In genomic region chr15:64634576-64635485, GRCh38 we compare ENCODE assay signal across 8 cellular contexts.
DNase-seq lines count a peak whose midpoint lies in the region; ATAC-seq and TF ChIP-seq lines count a peak whose summit lies in the region.

No MANE protein-coding gene starts in this region.

- no peaks in the 10 kb centered on the region for H3K36me3 ChIP-seq in GM06990 (ENCODE audit: control insufficient read depth, insufficient read depth, low read length)
- no peaks in the 10 kb centered on the region for H3K36me3 ChIP-seq in uterus

- ATAC-seq in GM21576 (IDR thresholded peaks at IDR 0.05; ENCODE audit: unreplicated experiment): peak; percentile 41
- ATAC-seq in activated naive CD8-positive, alpha-beta T cell treated with anti-CD3 and anti-CD28 coated beads, Interleukin-2, amount 50 U/mL, for 24 hours: peak; percentile 68
- ATAC-seq in HG03159 (IDR thresholded peaks at IDR 0.05; ENCODE audit: unreplicated experiment): no peak

- no peak for TF ChIP-seq POLR2A in uterus (IDR thresholded peaks at IDR 0.05)

- H3K27ac Mint-ChIP-seq in activated naive CD8-positive, alpha-beta T cell treated with anti-CD3 and anti-CD28 coated beads, Interleukin-2, amount 50 U/mL, for 24 hours: peak overlapping the region; percentile 93

- DNase-seq in GM06990 (ENCODE audit: extremely low read depth, insufficient read length): peak; percentile 38
- DNase-seq in LoVo (ENCODE audit: low spot score): peak; percentile 33
- peak; percentile 40 for DNase-seq in activated naive CD8-positive, alpha-beta T cell treated with anti-CD3 and anti-CD28 coated beads, Interleukin-2, amount 50 U/mL, for 24 hours
- DNase-seq in left kidney (ENCODE audit: low read depth, low spot score): peak; percentile 97
- no peak for DNase-seq in uterus
- DNase-seq in NCI-H2029 (lab: John Stamatoyannopoulos, UW): no peak

- no peaks in the 10 kb centered on the region for H3K9me3 ChIP-seq in uterus

- H3K9me3 Mint-ChIP-seq in activated naive CD8-positive, alpha-beta T cell treated with anti-CD3 and anti-CD28 coated beads, Interleukin-2, amount 50 U/mL, for 24 hours: peaks cover 14% of the 10 kb centered on the region

- H3K4me3 Mint-ChIP-seq in activated naive CD8-positive, alpha-beta T cell treated with anti-CD3 and anti-CD28 coated beads, Interleukin-2, amount 50 U/mL, for 24 hours: peak overlapping the region; percentile 70

- H3K27ac ChIP-seq in uterus: peak overlapping the region; percentile 42 to 46

- peaks cover 69% of the 10 kb centered on the region for H3K4me1 Mint-ChIP-seq in activated naive CD8-positive, alpha-beta T cell treated with anti-CD3 and anti-CD28 coated beads, Interleukin-2, amount 50 U/mL, for 24 hours

- peak overlapping the region; percentile 37 for H3K4me3 ChIP-seq in GM06990 (replicated peaks; ENCODE audit: low read depth, low read length)
- H3K4me3 ChIP-seq in uterus: no peak overlapping the region

- TF ChIP-seq CTCF in GM06990 (IDR thresholded peaks at IDR 0.05; ENCODE audit: insufficient read depth, low read length, poor library complexity, severe bottlenecking): no peak
- no peak for TF ChIP-seq CTCF in uterus (IDR thresholded peaks at IDR 0.05)

- intact Hi-C loops in uterus (cut with DNase I; ENCODE audit: low total_unique reads): no loop called here

- no peaks in the 10 kb centered on the region for H3K27me3 Mint-ChIP-seq in activated naive CD8-positive, alpha-beta T cell treated with anti-CD3 and anti-CD28 coated beads, Interleukin-2, amount 50 U/mL, for 24 hours

- H3K27me3 ChIP-seq in GM06990 (replicated peaks; ENCODE audit: control insufficient read depth, insufficient read depth, low read length) (no peaks in the 10 kb centered on the region), uterus (no peaks in the 10 kb centered on the region)

- H3K36me3 Mint-ChIP-seq in activated naive CD8-positive, alpha-beta T cell treated with anti-CD3 and anti-CD28 coated beads, Interleukin-2, amount 50 U/mL, for 24 hours (ENCODE audit: low read depth): peaks cover 42% of the 10 kb centered on the region

- H3K4me1 ChIP-seq in uterus: peaks cover 0 to 12% of the 10 kb centered on the region in 2 donors

Comparison
In these comparisons a context has a peak if more than half of its experiments do, and no peak if none do; other contexts are left out.
1. DNase-seq: peak in GM06990 (single experiment), LoVo (single experiment), activated naive CD8-positive, alpha-beta T cell treated with anti-CD3 and anti-CD28 coated beads, Interleukin-2, amount 50 U/mL, for 24 hours (single experiment) and left kidney (single experiment); none in uterus (0 of 2) and NCI-H2029 (single experiment).